Comparison of ENCODE assay signal across 1 cellular context in the genomic region with DNA sequence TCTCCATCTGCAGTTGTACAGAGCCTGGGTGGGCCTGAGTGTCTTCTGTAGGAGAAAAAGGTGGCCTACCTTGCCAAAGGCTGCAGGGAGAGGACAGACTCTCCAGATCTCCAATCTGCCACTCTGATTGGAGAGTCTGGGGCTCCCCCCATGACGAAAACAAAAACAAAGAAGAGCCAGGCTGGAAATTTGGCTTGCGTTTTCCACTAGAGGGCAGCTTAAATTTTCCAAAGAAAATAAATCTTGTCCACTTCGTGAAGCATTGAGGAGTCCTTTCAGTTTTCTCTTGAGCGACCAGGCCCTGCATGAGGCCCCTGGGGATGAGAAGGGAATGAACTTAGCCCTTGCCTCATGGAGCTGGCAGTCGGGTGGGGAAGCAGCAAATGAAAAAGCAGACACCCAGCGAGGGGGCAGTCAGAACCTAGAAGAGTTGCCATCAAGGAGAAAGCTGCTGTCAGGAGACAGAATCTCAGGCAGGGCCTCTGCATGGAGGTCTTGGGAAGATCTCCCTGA.
TF ChIP-seq lines count a peak whose summit lies in the region.

No MANE protein-coding gene starts in this region.

TF ChIP-seq in HepG2, 621 proteins besides CTCF, POLR2A, EP300 and RAD21 (continued from another document and continues in another):
- TF ChIP-seq SALL2 (CRISPR knock-in tag; IDR thresholded peaks at IDR 0.05) (no peak), HNF4A (CRISPR knock-in tag; IDR thresholded peaks at IDR 0.05) (no peak), ZNF749 (CRISPR knock-in tag; IDR thresholded peaks at IDR 0.05; ENCODE audit: borderline replicate concordance) (no peak), ZNF678 (CRISPR knock-in tag; IDR thresholded peaks at IDR 0.05) (no peak), HNRNPLL (IDR thresholded peaks at IDR 0.05; ENCODE audit: low read depth, low read length, poor library complexity, severe bottlenecking) (no peak), ZNF460 (CRISPR knock-in tag; IDR thresholded peaks at IDR 0.05; ENCODE audit: borderline replicate concordance) (no peak), SRF (IDR thresholded peaks at IDR 0.05; ENCODE audit: low read depth, low read length) (no peak), ZKSCAN5 (CRISPR knock-in tag; IDR thresholded peaks at IDR 0.05) (no peak), ZNF30 (CRISPR knock-in tag; IDR thresholded peaks at IDR 0.05) (no peak), ZBTB37 (CRISPR knock-in tag; IDR thresholded peaks at IDR 0.05) (no peak), ASH2L (IDR thresholded peaks at IDR 0.05; ENCODE audit: insufficient read length, low read depth, low read length) (no peak), HHEX (CRISPR knock-in tag; IDR thresholded peaks at IDR 0.05) (no peak), TOPORS (CRISPR knock-in tag; IDR thresholded peaks at IDR 0.05) (no peak), ZNF550 (CRISPR knock-in tag; IDR thresholded peaks at IDR 0.05; ENCODE audit: borderline replicate concordance) (0 out of 2 replicates have a peak, but pooled peaks have one; percentile 22), ZNF431 (CRISPR knock-in tag; IDR thresholded peaks at IDR 0.05; ENCODE audit: borderline replicate concordance, low read depth) (no peak), PTBP1 (IDR thresholded peaks at IDR 0.05; ENCODE audit: low read depth, low read length, poor library complexity, severe bottlenecking) (no peak), ARID3A (IDR thresholded peaks at IDR 0.05; ENCODE audit: low read depth, low read length) (no peak), ZBTB14 (CRISPR knock-in tag; IDR thresholded peaks at IDR 0.05) (no peak), TERF1 (CRISPR knock-in tag; IDR thresholded peaks at IDR 0.05) (no peak), CHD4 (IDR thresholded peaks at IDR 0.05; ENCODE audit: borderline replicate concordance, low read length) (no peak), ZNF354B (CRISPR knock-in tag; IDR thresholded peaks at IDR 0.05) (no peak), TMF1 (CRISPR knock-in tag; IDR thresholded peaks at IDR 0.05; ENCODE audit: low read depth) (peak; percentile 43; the same call in 1 of the 2 replicates), NFE2L1 (CRISPR knock-in tag; IDR thresholded peaks at IDR 0.05; ENCODE audit: borderline replicate concordance) (no peak), SETDB1 (CRISPR knock-in tag; IDR thresholded peaks at IDR 0.05; ENCODE audit: borderline replicate concordance) (no peak), ZNF761 (CRISPR knock-in tag; conservative IDR thresholded peaks at IDR 0.05) (0 out of 2 replicates have a peak, but pooled peaks have one; percentile 42), ZNF564 (CRISPR knock-in tag; IDR thresholded peaks at IDR 0.05) (no peak), ZNF263 (CRISPR knock-in tag; IDR thresholded peaks at IDR 0.05) (no peak), ZSCAN29 (CRISPR knock-in tag; conservative IDR thresholded peaks at IDR 0.05) (no peak), ZFP36L2 (CRISPR knock-in tag; IDR thresholded peaks at IDR 0.05) (no peak), NFKB2 (CRISPR knock-in tag; IDR thresholded peaks at IDR 0.05; ENCODE audit: borderline replicate concordance) (no peak), ZNF776 (CRISPR knock-in tag; IDR thresholded peaks at IDR 0.05) (no peak), CREB1 (IDR thresholded peaks at IDR 0.05) (no peak), CREB1 (CRISPR knock-in tag; IDR thresholded peaks at IDR 0.05) (peak; percentile 38; the same call in 1 of the 2 replicates), CBX5 (CRISPR knock-in tag; IDR thresholded peaks at IDR 0.05; ENCODE audit: borderline replicate concordance) (no peak), GTF3A (CRISPR knock-in tag; conservative IDR thresholded peaks at IDR 0.05) (no peak), IRF9 (CRISPR knock-in tag; IDR thresholded peaks at IDR 0.05; ENCODE audit: borderline replicate concordance) (peak; percentile 9; the same call in 1 of the 2 replicates), ZNF34 (CRISPR knock-in tag; IDR thresholded peaks at IDR 0.05; ENCODE audit: borderline replicate concordance) (no peak), SP4 (CRISPR knock-in tag; IDR thresholded peaks at IDR 0.05) (no peak), HNF1B (CRISPR knock-in tag; IDR thresholded peaks at IDR 0.05) (0 out of 2 replicates have a peak, but pooled peaks have one; percentile 9), PRMT3 (CRISPR knock-in tag; IDR thresholded peaks at IDR 0.05; ENCODE audit: borderline replicate concordance, low read depth) (no peak), ZSCAN25 (CRISPR knock-in tag; IDR thresholded peaks at IDR 0.05) (no peak), MYC (CRISPR knock-in tag; IDR thresholded peaks at IDR 0.05; ENCODE audit: borderline replicate concordance) (no peak; the same call in 1 of the 2 replicates), CREM (IDR thresholded peaks at IDR 0.05) (no peak), CREM (CRISPR knock-in tag; IDR thresholded peaks at IDR 0.05) (no peak), E2F5 (CRISPR knock-in tag; conservative IDR thresholded peaks at IDR 0.05) (no peak), SOX13 (IDR thresholded peaks at IDR 0.05) (no peak), SOX13 (CRISPR knock-in tag; conservative IDR thresholded peaks at IDR 0.05 in 1 of 2, IDR thresholded peaks at IDR 0.05 in 1 of 2) (no peak), SIX4 (CRISPR knock-in tag; IDR thresholded peaks at IDR 0.05) (no peak), SMAD1 (CRISPR knock-in tag; IDR thresholded peaks at IDR 0.05; ENCODE audit: borderline replicate concordance, low read depth) (0 out of 2 replicates have a peak, but pooled peaks have one; percentile 54), ZNF547 (CRISPR knock-in tag; IDR thresholded peaks at IDR 0.05) (no peak)
- TF ChIP-seq, protein P1, sequence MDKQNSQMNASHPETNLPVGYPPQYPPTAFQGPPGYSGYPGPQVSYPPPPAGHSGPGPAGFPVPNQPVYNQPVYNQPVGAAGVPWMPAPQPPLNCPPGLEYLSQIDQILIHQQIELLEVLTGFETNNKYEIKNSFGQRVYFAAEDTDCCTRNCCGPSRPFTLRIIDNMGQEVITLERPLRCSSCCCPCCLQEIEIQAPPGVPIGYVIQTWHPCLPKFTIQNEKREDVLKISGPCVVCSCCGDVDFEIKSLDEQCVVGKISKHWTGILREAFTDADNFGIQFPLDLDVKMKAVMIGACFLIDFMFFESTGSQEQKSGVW (CRISPR knock-in tag; IDR thresholded peaks at IDR 0.05; ENCODE audit: borderline replicate concordance): no peak
- TF ChIP-seq, protein P2, sequence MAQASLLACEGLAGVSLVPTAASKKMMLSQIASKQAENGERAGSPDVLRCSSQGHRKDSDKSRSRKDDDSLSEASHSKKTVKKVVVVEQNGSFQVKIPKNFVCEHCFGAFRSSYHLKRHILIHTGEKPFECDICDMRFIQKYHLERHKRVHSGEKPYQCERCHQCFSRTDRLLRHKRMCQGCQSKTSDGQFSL (CRISPR knock-in tag; IDR thresholded peaks at IDR 0.05): 0 out of 2 replicates have a peak, but pooled peaks have one; percentile 42
- TF ChIP-seq, protein P3, sequence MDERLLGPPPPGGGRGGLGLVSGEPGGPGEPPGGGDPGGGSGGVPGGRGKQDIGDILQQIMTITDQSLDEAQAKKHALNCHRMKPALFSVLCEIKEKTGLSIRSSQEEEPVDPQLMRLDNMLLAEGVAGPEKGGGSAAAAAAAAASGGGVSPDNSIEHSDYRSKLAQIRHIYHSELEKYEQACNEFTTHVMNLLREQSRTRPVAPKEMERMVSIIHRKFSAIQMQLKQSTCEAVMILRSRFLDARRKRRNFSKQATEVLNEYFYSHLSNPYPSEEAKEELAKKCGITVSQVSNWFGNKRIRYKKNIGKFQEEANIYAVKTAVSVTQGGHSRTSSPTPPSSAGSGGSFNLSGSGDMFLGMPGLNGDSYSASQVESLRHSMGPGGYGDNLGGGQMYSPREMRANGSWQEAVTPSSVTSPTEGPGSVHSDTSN (CRISPR knock-in tag; IDR thresholded peaks at IDR 0.05): no peak
- TF ChIP-seq, protein P4, sequence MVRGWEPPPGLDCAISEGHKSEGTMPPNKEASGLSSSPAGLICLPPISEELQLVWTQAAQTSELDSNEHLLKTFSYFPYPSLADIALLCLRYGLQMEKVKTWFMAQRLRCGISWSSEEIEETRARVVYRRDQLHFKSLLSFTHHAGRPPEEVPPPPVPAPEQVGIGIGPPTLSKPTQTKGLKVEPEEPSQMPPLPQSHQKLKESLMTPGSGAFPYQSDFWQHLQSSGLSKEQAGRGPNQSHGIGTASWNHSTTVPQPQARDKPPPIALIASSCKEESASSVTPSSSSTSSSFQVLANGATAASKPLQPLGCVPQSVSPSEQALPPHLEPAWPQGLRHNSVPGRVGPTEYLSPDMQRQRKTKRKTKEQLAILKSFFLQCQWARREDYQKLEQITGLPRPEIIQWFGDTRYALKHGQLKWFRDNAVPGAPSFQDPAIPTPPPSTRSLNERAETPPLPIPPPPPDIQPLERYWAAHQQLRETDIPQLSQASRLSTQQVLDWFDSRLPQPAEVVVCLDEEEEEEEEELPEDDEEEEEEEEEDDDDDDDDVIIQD (CRISPR knock-in tag; IDR thresholded peaks at IDR 0.05; ENCODE audit: low read depth): no peak
- TF ChIP-seq, protein P5, sequence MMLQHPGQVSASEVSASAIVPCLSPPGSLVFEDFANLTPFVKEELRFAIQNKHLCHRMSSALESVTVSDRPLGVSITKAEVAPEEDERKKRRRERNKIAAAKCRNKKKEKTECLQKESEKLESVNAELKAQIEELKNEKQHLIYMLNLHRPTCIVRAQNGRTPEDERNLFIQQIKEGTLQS (CRISPR knock-in tag; IDR thresholded peaks at IDR 0.05): no peak
- TF ChIP-seq, protein P6, sequence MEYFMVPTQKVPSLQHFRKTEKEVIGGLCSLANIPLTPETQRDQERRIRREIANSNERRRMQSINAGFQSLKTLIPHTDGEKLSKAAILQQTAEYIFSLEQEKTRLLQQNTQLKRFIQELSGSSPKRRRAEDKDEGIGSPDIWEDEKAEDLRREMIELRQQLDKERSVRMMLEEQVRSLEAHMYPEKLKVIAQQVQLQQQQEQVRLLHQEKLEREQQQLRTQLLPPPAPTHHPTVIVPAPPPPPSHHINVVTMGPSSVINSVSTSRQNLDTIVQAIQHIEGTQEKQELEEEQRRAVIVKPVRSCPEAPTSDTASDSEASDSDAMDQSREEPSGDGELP (IDR thresholded peaks at IDR 0.05; ENCODE audit: borderline replicate concordance, low read depth): no peak
